ENCODE assay signal across 12 cellular contexts in the genomic region with DNA sequence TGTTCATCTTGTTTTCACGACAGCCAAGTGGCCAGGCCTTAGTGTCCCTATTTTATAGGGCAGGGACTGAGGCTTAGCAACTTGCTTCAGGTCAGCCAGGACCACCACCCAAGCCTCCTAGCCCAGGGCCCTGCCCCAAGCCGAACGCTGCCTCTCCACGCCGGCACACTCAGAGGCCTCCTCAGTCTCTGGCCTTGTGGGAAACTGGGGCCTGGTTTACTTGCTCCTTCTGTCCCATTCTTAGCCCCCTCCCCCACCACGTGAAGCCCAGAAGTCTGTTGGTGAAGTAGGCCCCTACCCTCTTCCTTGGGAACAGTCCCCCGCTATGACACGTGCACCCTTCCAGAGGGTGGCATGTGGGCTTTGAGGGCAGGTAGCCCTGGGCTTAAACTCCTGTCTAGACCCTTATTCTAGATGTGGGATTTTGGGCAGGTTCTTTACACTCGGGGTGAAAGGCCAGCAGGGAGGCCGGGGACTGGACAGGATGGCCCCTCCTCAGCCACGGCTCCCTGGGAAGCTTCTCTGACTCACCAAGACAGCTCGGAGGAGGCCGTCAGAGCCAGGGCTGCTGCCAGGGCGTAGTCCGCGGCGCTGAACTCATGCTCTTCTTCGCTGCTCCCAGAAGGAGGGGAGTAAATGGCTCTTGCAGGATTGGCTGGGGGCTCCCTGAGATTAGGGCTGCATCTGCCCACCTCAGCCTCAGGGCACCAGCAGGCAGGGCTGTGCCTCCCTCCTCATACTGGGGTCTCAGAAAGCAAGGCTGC. TPM values are rescaled to one million over a fixed set of nuclear protein-coding genes. Genes with fewer than 3 reads are reported as not detected.
DNase-seq lines count a peak whose midpoint lies in the region; ATAC-seq, FAIRE-seq and TF ChIP-seq lines count a peak whose summit lies in the region.
"Had no signal": no experiment of that assay in that cellular context is flagged by ENCODE, and none has a peak within 500 bp of the region (broad histone marks: within the 10 kb centered on the region; RNA-seq: fewer than 3 reads in every experiment).

No MANE protein-coding gene starts in this region.

- H3K27ac ChIP-seq in heart right ventricle (peak overlapping the region; percentile 40 to 97 (median 92)), brain microvascular endothelial cell (peak overlapping the region; percentile 80), testis (peak overlapping the region; percentile 66 to 73)
- H3K27ac ChIP-seq: SJSA1 had no signal

- H3K27me3 ChIP-seq in heart right ventricle: peaks cover 0 to 10% (median 0%) of the 10 kb centered on the region in 7 donors
- no peaks in the 10 kb centered on the region for H3K27me3 ChIP-seq in brain microvascular endothelial cell (replicated peaks)
- H3K27me3 ChIP-seq in testis: no peaks in the 10 kb centered on the region
- H3K27me3 ChIP-seq: SJSA1 had no signal

- no peak for DNase-seq in heart right ventricle
- DNase-seq in left ventricle myocardium superior: no peak
- DNase-seq in brain microvascular endothelial cell: peak; percentile 71
- peak; percentile 78 for DNase-seq in kidney tubule cell (ENCODE audit: low spot score)
- no peak for DNase-seq in testis
- no peak for DNase-seq in NCI-H82 treated with DMSO at 0.1 percent for 48 hours (lab: John Stamatoyannopoulos, UW; ENCODE audit: unreplicated experiment)
- no peak for DNase-seq in GM19239 (ENCODE audit: insufficient read length, low spot score)
- DNase-seq in Ammon's horn (ENCODE audit: low spot score): no peak
- DNase-seq: activated CD4-positive, alpha-beta T cell treated with anti-CD3 and anti-CD28 coated beads, Interleukin-2, amount 50 U/mL, for 1 hour; activated naive CD4-positive, alpha-beta T cell treated with anti-CD3 and anti-CD28 coated beads, Interleukin-2, amount 50 U/mL, for 16 hours had no signal

- no peaks in the 10 kb centered on the region for H3K9me3 ChIP-seq in heart right ventricle
- no peaks in the 10 kb centered on the region for H3K9me3 ChIP-seq in testis
- H3K9me3 ChIP-seq: SJSA1 had no signal

- TF ChIP-seq CTCF in heart right ventricle (IDR thresholded peaks at IDR 0.05) (no peak), brain microvascular endothelial cell (IDR thresholded peaks at IDR 0.05; ENCODE audit: low read depth, low read length, missing control alignments) (no peak), testis (IDR thresholded peaks at IDR 0.05) (no peak)

- WGBS in heart right ventricle, 2 donors: 79 to 80% methylated on average over 18 of the region's 18 CpGs
- 70 to 85% methylated on average over 16 to 18 of the region's 18 CpGs for WGBS in testis, 2 donors

- in situ Hi-C loops in brain microvascular endothelial cell (cut with HindIII; ENCODE audit: low pct_ligation_motif_present, low sequenced_read_pairs): no loop called here

- FAIRE-seq in GM19239 (lab: Jason Lieb, UNC): no peak
- FAIRE-seq: endometrium had no signal

- ATAC-seq in heart right ventricle (no peak), left ventricle myocardium superior (no peak)

- peaks cover 7 to 55% (median 29%) of the 10 kb centered on the region in 9 donors for H3K4me1 ChIP-seq in heart right ventricle
- peaks cover 37% of the 10 kb centered on the region for H3K4me1 ChIP-seq in testis

- no peak for TF ChIP-seq POLR2A in testis (IDR thresholded peaks at IDR 0.05)

- intact Hi-C loops in heart right ventricle (cut with DNase I): loop anchor here in 1 of 10 donors (5.0 kb wide), 1 partner anchor 35 kb away; no protein-coding TSS in a partner anchor
- intact Hi-C loops in left ventricle myocardium superior (cut with micrococcal nuclease): no loop called here
- intact Hi-C loops in testis (cut with DNase I; ENCODE audit: low total_unique reads): no loop called here

- H3K36me3 ChIP-seq in heart right ventricle: peaks cover 0 to 38% (median 0%) of the 10 kb centered on the region in 9 donors
- H3K36me3 ChIP-seq in brain microvascular endothelial cell (replicated peaks): no peaks in the 10 kb centered on the region
- H3K36me3 ChIP-seq in testis (ENCODE audit: low read depth, missing control alignments): no peaks in the 10 kb centered on the region
- H3K36me3 ChIP-seq: SJSA1 had no signal

- no peak overlapping the region for H3K4me3 ChIP-seq in heart right ventricle
- H3K4me3 ChIP-seq in brain microvascular endothelial cell (ENCODE audit: low read depth, low read length): no peak overlapping the region
- peak overlapping the region in 1 of 2 donors; percentile 38 for H3K4me3 ChIP-seq in testis
- H3K4me3 ChIP-seq: SJSA1 had no signal

RNA-seq across cellular contexts. Expression of a gene that starts 4.3 kb away (rescaled TPM):
- total RNA-seq in heart right ventricle (100 to 1,000 TPM; 285 to 428 (median 328) TPM), left ventricle myocardium superior (409 TPM), testis (10 to 100 TPM; 26.8 to 39.5 TPM)
- polyA plus RNA-seq in heart right ventricle (100 to 1,000 TPM in 1 of 2 donors, 10 to 100 TPM in 1; 85.3 to 293 TPM), testis (ENCODE audit: insufficient read depth, low read depth, low replicate concordance) (22.4 TPM)

RNA-seq across cellular contexts. Expression of a gene that starts 35.3 kb away (rescaled TPM):
- 1 to 10 TPM in 1 of 10 donors, under 1 TPM in 8, not detected in 1; 0.13 to 1.6 (median 0.31) TPM for total RNA-seq in heart right ventricle
- polyA plus RNA-seq in heart right ventricle: under 1 TPM; 0.07 to 0.29 TPM
- 0.22 TPM for total RNA-seq in left ventricle myocardium superior
- under 1 TPM; 0.31 to 0.93 TPM for total RNA-seq in testis
- polyA plus RNA-seq in testis (ENCODE audit: insufficient read depth, low read depth, low replicate concordance): 0.95 TPM

Comparison
In these comparisons a context has a peak if more than half of its experiments do, and no peak if none do; other contexts are left out.
1. DNase-seq: peak in brain microvascular endothelial cell (single experiment) and kidney tubule cell (single experiment); none in heart right ventricle (0 of 2), left ventricle myocardium superior (single experiment), testis (single experiment), NCI-H82 treated with DMSO at 0.1 percent for 48 hours (single experiment), GM19239 (single experiment) and Ammon's horn (single experiment).
2. RNA of a gene that starts 4.3 kb away (total RNA-seq): 409 TPM in left ventricle myocardium superior (single experiment) and 285 to 428 TPM in heart right ventricle; 26.8 to 39.5 TPM in testis; every median in the first group is over 4 times any median in the second.
3. Peak in every context shown above with its lines, with median percentiles within 50 percentile points of each other: H3K27ac ChIP-seq.